In the genomic region with DNA sequence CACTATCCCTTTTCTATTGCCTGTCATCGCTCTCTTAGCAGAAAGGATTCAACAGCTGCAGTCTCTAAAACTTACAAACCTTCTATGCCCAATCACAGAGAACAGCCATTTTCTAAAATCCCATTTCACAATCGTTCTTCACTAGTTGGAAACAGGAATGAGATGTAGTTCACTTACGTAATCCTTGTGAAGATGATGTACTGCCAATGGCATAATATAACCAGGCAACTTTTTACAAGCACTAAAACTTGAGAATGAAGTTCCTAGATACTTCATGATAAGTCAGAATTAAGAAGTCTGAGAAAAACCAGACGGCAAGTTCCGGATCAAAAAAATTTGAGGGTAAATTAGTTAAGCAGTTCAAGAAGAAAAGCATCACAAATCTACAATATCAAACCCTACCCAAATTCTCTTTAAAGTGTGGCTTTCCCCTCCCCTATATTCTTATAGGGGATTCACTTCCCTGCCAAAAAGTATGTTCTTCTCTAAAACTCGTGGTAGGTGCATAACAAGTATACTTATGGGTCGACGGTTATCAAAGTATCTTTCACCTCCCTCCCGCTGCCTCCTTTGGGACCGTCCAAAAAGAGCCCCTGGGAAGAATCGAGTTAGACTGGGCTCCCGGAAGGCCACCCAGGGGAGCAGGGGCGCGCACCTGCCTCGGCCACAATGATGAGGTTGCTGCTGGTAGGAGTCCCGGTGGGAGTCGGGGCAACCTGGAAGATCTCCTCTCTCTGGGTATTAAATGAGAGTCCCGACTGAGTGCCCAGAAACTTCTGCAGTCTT, we compare ENCODE assay signal across 8 cellular contexts. TPM values are rescaled to one million over a fixed set of nuclear protein-coding genes. Genes with fewer than 3 reads are reported as not detected.
A peak's percentile ranks its signal among the peaks of the same experiment; 100 is the strongest.
DNase-seq lines count a peak whose midpoint lies in the region; ATAC-seq, FAIRE-seq and TF ChIP-seq lines count a peak whose summit lies in the region.

No MANE protein-coding gene starts in this region.

- no peaks in the 10 kb centered on the region for H3K36me3 ChIP-seq in A673 (ENCODE audit: insufficient read depth, low read length, poor library complexity, severe bottlenecking)
- 0 out of 2 replicates have a peak, but pooled peaks cover 12% of the 10 kb centered on the region for H3K36me3 ChIP-seq in PC-9 (ENCODE audit: low read depth)
- no peaks in the 10 kb centered on the region for H3K36me3 ChIP-seq in endothelial cell of umbilical vein (ENCODE audit: control insufficient read depth in 2 of 2, extremely low read depth in 1 of 2, insufficient read depth in 2 of 2, low read length in 2 of 2)

- intact Hi-C loops in A673 (cut with micrococcal nuclease; ENCODE audit: unreplicated experiment) (no loop called here), PC-9 (cut with micrococcal nuclease; ENCODE audit: unreplicated experiment) (no loop called here), endothelial cell of umbilical vein (cut with micrococcal nuclease) (loop anchor here (10.0 kb wide), 1 partner anchor 977 kb away; the partner anchor contains the start of gene CARD16), natural killer cell (cut with micrococcal nuclease) (loop anchor here (5.0 kb wide), 1 partner anchor 1314 kb away; no protein-coding TSS in a partner anchor)

- FAIRE-seq in endothelial cell of umbilical vein (lab: Jason Lieb, UNC): no peak

- H3K27ac ChIP-seq in A673 (ENCODE audit: low read depth, low read length, poor library complexity, severe bottlenecking) (peak overlapping the region; percentile 51), PC-9 (no peak overlapping the region), endothelial cell of umbilical vein (ENCODE audit: insufficient read depth, low read depth, low read length) (peak overlapping the region; percentile 57)

- H3K36me3 Mint-ChIP-seq in natural killer cell: no peaks in the 10 kb centered on the region

- TF ChIP-seq POLR2A in endothelial cell of umbilical vein (IDR thresholded peaks at IDR 0.05; ENCODE audit: low read depth, low read length): no peak

- no peaks in the 10 kb centered on the region for H3K9me2 ChIP-seq in PC-9 (ENCODE audit: insufficient read depth)

- BruUV-seq in A673 (replicated peaks; lab: Mats Ljungman, UMichigan) (no TSS peak), PC-9 (replicated peaks; lab: Mats Ljungman, UMichigan) (TSS peak; percentile 60), endothelial cell of umbilical vein (replicated peaks; lab: Mats Ljungman, UMichigan) (TSS peak; percentile 41)

- CTCF ChIA-PET in A673 (lab: Charles Lee): no interaction called here
- CTCF ChIA-PET in PC-9 (lab: Charles Lee): no interaction called here
- CTCF ChIA-PET in endothelial cell of umbilical vein (lab: Charles Lee): no interaction called here

- H3F3A ChIP-seq in PC-9 (ENCODE audit: insufficient read depth, low read depth): no peaks in the 10 kb centered on the region

- peak overlapping the region; percentile 80 for H3K9ac ChIP-seq in endothelial cell of umbilical vein (replicated peaks; ENCODE audit: extremely low read depth, insufficient read depth, low read length)

- H3K27me3 ChIP-seq in A673 (replicated peaks; ENCODE audit: insufficient read depth, low read depth, low read length, poor library complexity): no peaks in the 10 kb centered on the region
- H3K27me3 ChIP-seq in PC-9 (ENCODE audit: insufficient read depth, low read depth): no peaks in the 10 kb centered on the region
- no peaks in the 10 kb centered on the region for H3K27me3 ChIP-seq in endothelial cell of umbilical vein (ENCODE audit: control insufficient read depth in 2 of 2, insufficient read depth in 2 of 2, low read length in 2 of 2)

- no peaks in the 10 kb centered on the region for H4K20me1 ChIP-seq in PC-9 (ENCODE audit: insufficient read depth)
- H4K20me1 ChIP-seq in endothelial cell of umbilical vein (replicated peaks; ENCODE audit: control insufficient read depth, extremely low read depth, insufficient read depth, low read length): no peaks in the 10 kb centered on the region

- H3K27ac Mint-ChIP-seq in natural killer cell: peak overlapping the region; percentile 89 to 99

- H3K4me3 Mint-ChIP-seq in natural killer cell: peak overlapping the region; percentile 97

- H3K4me1 Mint-ChIP-seq in natural killer cell: peaks cover 47 to 53% of the 10 kb centered on the region in 2 donors

- dilution Hi-C loops in endothelial cell of umbilical vein (cut with MboI; ENCODE audit: extremely low pct_ligation_motif_present, low sequenced_read_pairs): no loop called here

- ATAC-seq in GM18511 (IDR thresholded peaks at IDR 0.05; ENCODE audit: unreplicated experiment) (peak; percentile 22), HG03039 (IDR thresholded peaks at IDR 0.05; ENCODE audit: unreplicated experiment) (peak; percentile 0), natural killer cell (no peak)

- H3K9me1 ChIP-seq in endothelial cell of umbilical vein (replicated peaks; ENCODE audit: control insufficient read depth, extremely low read depth, insufficient read depth, low read length): no peaks in the 10 kb centered on the region

- H3K27me3 Mint-ChIP-seq in natural killer cell (ENCODE audit: low read depth in 2 of 2): peaks cover 8 to 14% of the 10 kb centered on the region in 2 donors

- peaks cover 52% of the 10 kb centered on the region for H3K79me2 ChIP-seq in PC-9 (ENCODE audit: low read depth)
- H3K79me2 ChIP-seq in endothelial cell of umbilical vein (ENCODE audit: control insufficient read depth, insufficient read depth, low read length): peaks cover 36% of the 10 kb centered on the region

- TF ChIP-seq CTCF in A673 (conservative IDR thresholded peaks at IDR 0.05; ENCODE audit: low read depth, low read length) (no peak), PC-9 (conservative IDR thresholded peaks at IDR 0.05) (no peak), endothelial cell of umbilical vein (IDR thresholded peaks at IDR 0.05; ENCODE audit: extremely low read depth in 1 of 2, insufficient read depth in 1 of 2, low read depth in 1 of 2, low read length in 2 of 2) (no peak), natural killer cell (IDR thresholded peaks at IDR 0.05) (no peak)

- POLR2A ChIA-PET in A673 (lab: Charles Lee; ENCODE audit: low non-redundant PET): no interaction called here
- POLR2A ChIA-PET in PC-9 (lab: Charles Lee; ENCODE audit: unreplicated experiment): no interaction called here
- POLR2A ChIA-PET in endothelial cell of umbilical vein (lab: Charles Lee): no interaction called here

- H3K4me1 ChIP-seq in A673 (ENCODE audit: insufficient read depth, low read length, poor library complexity, severe bottlenecking) (peaks cover 10% of the 10 kb centered on the region), PC-9 (replicated peaks; ENCODE audit: insufficient read depth) (peaks cover 30% of the 10 kb centered on the region), endothelial cell of umbilical vein (ENCODE audit: control insufficient read depth, extremely low read depth, insufficient read depth, low read length) (peaks cover 17% of the 10 kb centered on the region)

- H3K4me2 ChIP-seq in PC-9 (peak overlapping the region; percentile 77), endothelial cell of umbilical vein (ENCODE audit: insufficient read depth, low read length) (peak overlapping the region; percentile 96)

- H2AFZ ChIP-seq in PC-9: peak overlapping the region; percentile 91
- H2AFZ ChIP-seq in endothelial cell of umbilical vein (ENCODE audit: low read depth, low read length): peak overlapping the region; percentile 91

- peak; percentile 46 for DNase-seq in A673 (ENCODE audit: low spot score)
- DNase-seq in PC-9: no peak
- no peak for DNase-seq in endothelial cell of umbilical vein (ENCODE audit: low read depth, low spot score)
- DNase-seq in natural killer cell: no peak
- no peak for DNase-seq in NCI-H2227 treated with DMSO at 0.1 percent for 48 hours (lab: John Stamatoyannopoulos, UW)
- no peak for DNase-seq in NCI-H1694 treated with DMSO at 0.1 percent for 48 hours (lab: John Stamatoyannopoulos, UW)

- H3K4me3 ChIP-seq in A673 (ENCODE audit: low read depth, low read length, poor library complexity, severe bottlenecking) (peak overlapping the region; percentile 81), PC-9 (peak overlapping the region; percentile 86), endothelial cell of umbilical vein (replicated peaks in 1 of 3; ENCODE audit: insufficient read depth in 1 of 3, low read depth in 1 of 3, low read length in 3 of 3) (peak overlapping the region; percentile 59 to 97 (median 87))

- H3K9me3 Mint-ChIP-seq in natural killer cell: peaks cover 0 to 2% of the 10 kb centered on the region in 2 donors

- H3K9me3 ChIP-seq in A673 (ENCODE audit: low read depth, low read length, poor library complexity, severe bottlenecking) (no peaks in the 10 kb centered on the region), PC-9 (ENCODE audit: insufficient read depth, low read depth) (no peaks in the 10 kb centered on the region), endothelial cell of umbilical vein (replicated peaks; ENCODE audit: control insufficient read depth, insufficient read depth, low read length) (no peaks in the 10 kb centered on the region)

RNA-seq across cellular contexts. Expression of gene MSANTD4, which starts 0.7 kb away (rescaled TPM):
- total RNA-seq in A673 (2021) (25.6 and 27.7 TPM in 2 replicates), PC-9 (2021) (11.0 and 13.6 TPM in 2 replicates), endothelial cell of umbilical vein (13.8 and 15.0 TPM in 2 replicates), natural killer cell (1 to 10 TPM; 5.1 to 8.7 (median 7.2) TPM)
- polyA plus RNA-seq in endothelial cell of umbilical vein: 3.3 and 3.9 TPM in 2 replicates
- polyA plus RNA-seq in endothelial cell of umbilical vein (2011; cell fraction: cytosol; rRNA removed): 4.5 and 4.6 TPM in 2 replicates
- 5.8 and 7.7 TPM in 2 replicates for polyA plus RNA-seq in endothelial cell of umbilical vein (2011; cell fraction: nucleus; rRNA removed)
- 14.1 and 17.6 TPM in 2 replicates for polyA plus RNA-seq in endothelial cell of umbilical vein (2012)
- polyA minus RNA-seq in endothelial cell of umbilical vein: 4.9 and 5.9 TPM in 2 replicates
- 5.2 TPM for polyA minus RNA-seq in endothelial cell of umbilical vein (2011; cell fraction: cytosol; rRNA and poly(A)+ RNA removed)
- 7.9 and 9.5 TPM in 2 replicates for polyA minus RNA-seq in endothelial cell of umbilical vein (2011; cell fraction: nucleus; rRNA and poly(A)+ RNA removed)

RNA-seq across cellular contexts. Expression of gene KBTBD3, which starts 55.8 kb away (rescaled TPM):
- 3.2 and 4.8 TPM in 2 replicates for total RNA-seq in A673 (2021)
- total RNA-seq in PC-9 (2021): 8.8 and 11.9 TPM in 2 replicates
- 2.4 and 3.6 TPM in 2 replicates for total RNA-seq in endothelial cell of umbilical vein
- polyA plus RNA-seq in endothelial cell of umbilical vein: 0.76 and 0.84 TPM in 2 replicates
- polyA plus RNA-seq in endothelial cell of umbilical vein (2011; cell fraction: cytosol; rRNA removed): 1.1 and 1.3 TPM in 2 replicates
- 1.6 and 1.8 TPM in 2 replicates for polyA plus RNA-seq in endothelial cell of umbilical vein (2011; cell fraction: nucleus; rRNA removed)
- polyA plus RNA-seq in endothelial cell of umbilical vein (2012): 3.8 and 4.3 TPM in 2 replicates
- 8.2 and 9.3 TPM in 2 replicates for polyA minus RNA-seq in endothelial cell of umbilical vein
- not detected for polyA minus RNA-seq in endothelial cell of umbilical vein (2011; cell fraction: cytosol; rRNA and poly(A)+ RNA removed)
- 3.5 and 5.9 TPM in 2 replicates for polyA minus RNA-seq in endothelial cell of umbilical vein (2011; cell fraction: nucleus; rRNA and poly(A)+ RNA removed)
- total RNA-seq in natural killer cell: 10 to 100 TPM in 1 of 3 donors, 1 to 10 TPM in 2; 9.0 to 12.7 (median 9.9) TPM

RNA-seq across cellular contexts. Expression of gene AASDHPPT, which starts 56.1 kb away (rescaled TPM):
- 83.8 and 96.6 TPM in 2 replicates for total RNA-seq in A673 (2021)
- total RNA-seq in PC-9 (2021): 31.4 and 33.1 TPM in 2 replicates
- 29.8 and 34.2 TPM in 2 replicates for total RNA-seq in endothelial cell of umbilical vein
- 10.3 and 14.3 TPM in 2 replicates for polyA plus RNA-seq in endothelial cell of umbilical vein
- polyA plus RNA-seq in endothelial cell of umbilical vein (2011; cell fraction: cytosol; rRNA removed): 19.1 and 20.3 TPM in 2 replicates
- polyA plus RNA-seq in endothelial cell of umbilical vein (2011; cell fraction: nucleus; rRNA removed): 11.3 and 16.1 TPM in 2 replicates
- polyA plus RNA-seq in endothelial cell of umbilical vein (2012): 34.1 and 43.5 TPM in 2 replicates
- 25.9 and 28.5 TPM in 2 replicates for polyA minus RNA-seq in endothelial cell of umbilical vein
- 25.7 TPM for polyA minus RNA-seq in endothelial cell of umbilical vein (2011; cell fraction: cytosol; rRNA and poly(A)+ RNA removed)
- polyA minus RNA-seq in endothelial cell of umbilical vein (2011; cell fraction: nucleus; rRNA and poly(A)+ RNA removed): 23.3 and 29.1 TPM in 2 replicates
- total RNA-seq in natural killer cell: 10 to 100 TPM; 18.7 to 30.6 (median 23.9) TPM

Comparison
In these comparisons a context has a peak if more than half of its experiments do, and no peak if none do; other contexts are left out.
1. ATAC-seq: peak in GM18511 (single experiment) and HG03039 (single experiment); none in natural killer cell (0 of 3).
2. intact Hi-C loops: an anchor here in endothelial cell of umbilical vein (10.0 kb wide) and natural killer cell (5.0 kb wide); none called in A673 and PC-9.
3. Peak in every context shown above with its lines, with median percentiles within 50 percentile points of each other: H3K4me3 ChIP-seq.